Comparison of ENCODE assay signal across 1 cellular context in genomic region chr2:118936936-118937335, GRCh38.
TF ChIP-seq lines count a peak whose summit lies in the region.

No MANE protein-coding gene starts in this region.

TF ChIP-seq in HepG2, 621 proteins besides CTCF, POLR2A, EP300 and RAD21 (continued from another document):
- TF ChIP-seq GMEB2 (CRISPR knock-in tag; IDR thresholded peaks at IDR 0.05; ENCODE audit: low read depth): no peak
- no peak for TF ChIP-seq TRIM22 (IDR thresholded peaks at IDR 0.05)
- TF ChIP-seq FOXP1 (IDR thresholded peaks at IDR 0.05): no peak
- no peak for TF ChIP-seq FOXP1 (CRISPR knock-in tag; IDR thresholded peaks at IDR 0.05)
- TF ChIP-seq ZNF777 (CRISPR knock-in tag; IDR thresholded peaks at IDR 0.05): no peak
- no peak for TF ChIP-seq IRF1 (CRISPR knock-in tag; IDR thresholded peaks at IDR 0.05; ENCODE audit: low read depth)
- TF ChIP-seq ZNF746 (CRISPR knock-in tag; IDR thresholded peaks at IDR 0.05): no peak
- TF ChIP-seq ARID2 (CRISPR knock-in tag; IDR thresholded peaks at IDR 0.05; ENCODE audit: borderline replicate concordance): no peak
- no peak for TF ChIP-seq ETV6 (CRISPR knock-in tag; conservative IDR thresholded peaks at IDR 0.05)
